In the genomic region with DNA sequence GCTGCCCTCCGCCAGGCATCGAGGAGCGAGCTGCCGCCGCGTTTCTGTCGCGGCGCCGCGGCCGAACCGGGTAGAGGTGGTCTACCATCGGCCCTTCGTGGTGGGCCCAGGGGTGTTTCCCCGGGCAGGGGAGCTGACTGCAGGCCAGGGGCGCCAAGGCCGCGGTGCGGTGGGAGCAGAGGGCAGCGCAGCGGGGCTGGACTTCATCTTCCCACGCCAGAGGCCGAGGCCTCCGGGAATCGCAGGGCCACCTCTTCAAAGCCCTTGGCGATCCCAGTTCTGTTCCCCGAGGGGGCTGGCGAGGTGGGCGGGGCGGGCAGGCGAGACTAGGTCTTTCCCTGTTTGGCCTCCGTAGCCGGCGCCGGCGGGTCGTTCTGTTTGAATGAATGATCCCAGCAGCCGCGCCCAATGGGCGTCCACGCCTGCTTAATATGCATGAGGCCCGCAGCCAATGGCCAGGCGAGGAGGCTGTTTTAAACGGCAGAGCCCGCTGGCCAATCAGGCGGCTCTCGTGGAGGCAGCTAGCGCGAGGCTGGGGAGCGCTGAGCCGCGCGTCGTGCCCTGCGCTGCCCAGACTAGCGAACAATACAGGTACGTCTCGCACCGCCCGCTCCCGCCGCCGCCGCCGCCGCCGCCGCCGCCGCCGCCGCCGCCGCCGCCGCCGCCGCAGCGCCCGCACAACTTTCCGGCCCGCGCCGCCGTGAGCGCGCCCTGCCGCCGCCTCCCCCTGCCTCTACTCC, we compare ENCODE assay signal across 8 cellular contexts. TPM values are rescaled to one million over a fixed set of nuclear protein-coding genes. Genes with fewer than 3 reads are reported as not detected.
DNase-seq lines count a peak whose midpoint lies in the region; ATAC-seq lines count a peak whose summit lies in the region.

A gene (plus strand): TSS at position 550 of the 740 bp plus-strand sequence. CDS start 2,265 bp downstream, outside the sequence.

- H3K9me3 ChIP-seq in mesodermal cell (ENCODE audit: control insufficient read depth, low read length), result no peaks in the 10 kb centered on the region

- H3K36me3 ChIP-seq in mesodermal cell (ENCODE audit: control insufficient read depth, insufficient read depth, low read length), result peaks cover 22% of the 10 kb centered on the region

- 0% methylated on average over 6 to 24 of the region's 90 CpGs for WGBS in mesodermal cell (ENCODE audit: insufficient coverage in 2 of 2), 2 experiments

- H3K4me3 ChIP-seq in mesodermal cell (ENCODE audit: extremely low read depth, insufficient read depth, low read length, poor library complexity, severe bottlenecking), result peak within 1 kb of the TSS; percentile 49

- H3K4me1 ChIP-seq in mesodermal cell (ENCODE audit: control insufficient read depth, insufficient read depth, low read length, poor library complexity, severe bottlenecking), result peaks cover 5% of the 10 kb centered on the region

- in situ Hi-C loops in endometrial microvascular endothelial cells (cut with HindIII; ENCODE audit: inconsistent ontology term, low pct_unique_long_range_greater_than_20kb, low sequenced_read_pairs), result no loop called here

- ATAC-seq in GM21360 (IDR thresholded peaks at IDR 0.05; ENCODE audit: unreplicated experiment), result peak; percentile 95

- DNase-seq in COR-L47 (lab: John Stamatoyannopoulos, UW) (peak; percentile 90), HT-29 (ENCODE audit: low spot score) (peak; percentile 96), NOMO-1 treated with DMSO at 0.1 percent for 48 hours (lab: John Stamatoyannopoulos, UW; ENCODE audit: unreplicated experiment) (peak; percentile 80)
- peak; percentile 40 to 47 for DNase-seq in activated CD8-positive, alpha-beta memory T cell treated with anti-CD3 and anti-CD28 coated beads for 4 hours (ENCODE audit: low read depth in 2 of 2)
- DNase-seq in stimulated activated CD8-positive, alpha-beta memory T cell treated with anti-CD3 and anti-CD28 coated beads, Interleukin-15, amount 100 ng/mL, for 4 hours (ENCODE audit: low read depth in 2 of 2), result peak; percentile 40 to 57

- peak within 1 kb of the TSS; percentile 72 for H3K27ac ChIP-seq in mesodermal cell (ENCODE audit: low read depth, low read length, severe bottlenecking)

RNA-seq across cellular contexts. Expression of the gene that starts here (rescaled TPM):
- total RNA-seq in HT-29 (2014; rRNA removed; shearing (Covaris generic)), result 26.7 and 33.0 TPM in 2 replicates
- total RNA-seq in endometrial microvascular endothelial cells (ENCODE audit: inconsistent ontology term), result 20.3 TPM
- 110 TPM for polyA plus RNA-seq in mesodermal cell (2013, experiment 1 of 2)
- polyA plus RNA-seq in mesodermal cell (2013, experiment 2 of 2), result 124 TPM

Comparison
In these comparisons a context has a peak if more than half of its experiments do, and no peak if none do; other contexts are left out.
1. Peak in every context shown above with its lines: DNase-seq, ATAC-seq, H3K4me3 ChIP-seq and H3K27ac ChIP-seq.
2. DNase-seq: peak in every context shown above with its lines; median percentile 96 in HT-29; 90 in COR-L47; 80 in NOMO-1 treated with DMSO at 0.1 percent for 48 hours; 48 in stimulated activated CD8-positive, alpha-beta memory T cell treated with anti-CD3 and anti-CD28 coated beads, Interleukin-15, amount 100 ng/mL, for 4 hours; 44 in activated CD8-positive, alpha-beta memory T cell treated with anti-CD3 and anti-CD28 coated beads for 4 hours.